ENCODE assay signal across 23 cellular contexts in the genomic region with DNA sequence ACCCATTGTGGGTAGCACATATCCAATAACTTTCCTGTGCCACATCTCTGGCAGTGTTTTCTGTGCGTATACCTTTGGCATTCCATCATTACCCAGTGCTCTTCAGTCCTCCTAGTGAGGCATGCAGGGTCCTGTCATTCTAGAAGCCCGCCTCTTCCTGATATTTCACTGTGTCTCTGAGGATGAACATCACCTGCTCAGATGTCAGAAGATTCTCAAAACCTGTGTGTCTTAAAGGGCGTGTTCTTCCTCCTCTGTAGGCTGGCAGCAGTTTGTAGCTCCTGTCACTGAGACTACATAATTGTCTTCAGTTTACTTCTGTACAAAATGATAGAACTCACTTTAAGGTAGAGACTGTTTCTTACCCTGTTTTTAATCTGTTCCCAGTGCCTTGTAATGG. TPM values are rescaled to one million over a fixed set of nuclear protein-coding genes. Genes with fewer than 3 reads are reported as not detected.
A peak's percentile ranks its signal among the peaks of the same experiment; 100 is the strongest.
DNase-seq lines count a peak whose midpoint lies in the region; ATAC-seq, FAIRE-seq and TF ChIP-seq lines count a peak whose summit lies in the region.
"Had no signal": no experiment of that assay in that cellular context is flagged by ENCODE, and none has a peak within 500 bp of the region (broad histone marks: within the 10 kb centered on the region; RNA-seq: fewer than 3 reads in every experiment).

No MANE protein-coding gene starts in this region.

- no peaks in the 10 kb centered on the region for H3K27me3 Mint-ChIP-seq in activated naive CD8-positive, alpha-beta T cell treated with anti-CD3 and anti-CD28 coated beads, Interleukin-2, amount 10 ng/mL, durations not matched to agents 7 days and 5 days
- no peaks in the 10 kb centered on the region for H3K27me3 Mint-ChIP-seq in activated naive CD8-positive, alpha-beta T cell treated with anti-CD3 and anti-CD28 coated beads for 36 hours
- H3K27me3 Mint-ChIP-seq in CD4-positive, CD25-positive, alpha-beta regulatory T cell, result no peaks in the 10 kb centered on the region
- no peaks in the 10 kb centered on the region for H3K27me3 Mint-ChIP-seq in stimulated activated naive B cell treated with anti-CD40 and anti-IgM and Interleukin-4, amounts not matched to agents 10 μg/mL and 1 μg/mL and 100 μg/mL, for 72 hours
- H3K27me3 Mint-ChIP-seq: CD4-positive, alpha-beta T cell had no signal

- H3K4me1 ChIP-seq in CD4-positive, CD25-positive, alpha-beta regulatory T cell (ENCODE audit: control insufficient read depth, insufficient read depth, low read length, poor library complexity, severe bottlenecking), result no peaks in the 10 kb centered on the region
- H3K4me1 ChIP-seq: BE2C, BLaER1, Caco-2 had no signal

- no peaks in the 10 kb centered on the region for H3K27me3 ChIP-seq in CD4-positive, CD25-positive, alpha-beta regulatory T cell (ENCODE audit: control insufficient read depth, insufficient read depth, low read length)
- H3K27me3 ChIP-seq: BE2C, BLaER1 had no signal

- peaks cover 28% of the 10 kb centered on the region for H3K36me3 Mint-ChIP-seq in activated naive CD8-positive, alpha-beta T cell treated with anti-CD3 and anti-CD28 coated beads, Interleukin-2, amount 10 ng/mL, durations not matched to agents 7 days and 5 days
- H3K36me3 Mint-ChIP-seq in activated naive CD8-positive, alpha-beta T cell treated with anti-CD3 and anti-CD28 coated beads for 36 hours, result peaks cover 24% of the 10 kb centered on the region
- peaks cover 49% of the 10 kb centered on the region for H3K36me3 Mint-ChIP-seq in CD4-positive, CD25-positive, alpha-beta regulatory T cell
- peaks cover 40 to 61% of the 10 kb centered on the region in 2 donors for H3K36me3 Mint-ChIP-seq in stimulated activated naive B cell treated with anti-CD40 and anti-IgM and Interleukin-4, amounts not matched to agents 10 μg/mL and 1 μg/mL and 100 μg/mL, for 72 hours

- FAIRE-seq in H54 (lab: Jason Lieb, UNC), result peak; percentile 82
- FAIRE-seq: A204.1, D721Med, G401.6, GM12891, GM19239 had no signal

- no peak for DNase-seq in activated naive CD8-positive, alpha-beta T cell treated with anti-CD3 and anti-CD28 coated beads, Interleukin-2, amount 10 ng/mL, durations not matched to agents 7 days and 5 days
- DNase-seq in activated naive CD8-positive, alpha-beta T cell treated with anti-CD3 and anti-CD28 coated beads for 36 hours, result no peak
- no peak for DNase-seq in CD4-positive, CD25-positive, alpha-beta regulatory T cell
- DNase-seq in H54 (ENCODE audit: insufficient read length, low spot score), result no peak
- no peak for DNase-seq in stimulated activated naive B cell treated with anti-CD40 and anti-IgM and Interleukin-4, amounts not matched to agents 10 μg/mL and 1 μg/mL and 100 μg/mL, for 72 hours
- DNase-seq: 8988T; ACHN; BE2C; Caco-2; Calu3; CD4-positive, alpha-beta T cell; CD8-positive, alpha-beta T cell; DMS79 treated with DMSO at 0.1 percent for 48 hours; GF-D8 had no signal

- peaks cover 29% of the 10 kb centered on the region for H3K36me3 ChIP-seq in CD4-positive, CD25-positive, alpha-beta regulatory T cell (ENCODE audit: control insufficient read depth, insufficient read depth, low read length)

- H3K4me1 Mint-ChIP-seq in activated naive CD8-positive, alpha-beta T cell treated with anti-CD3 and anti-CD28 coated beads, Interleukin-2, amount 10 ng/mL, durations not matched to agents 7 days and 5 days, result peaks cover 2% of the 10 kb centered on the region
- no peaks in the 10 kb centered on the region for H3K4me1 Mint-ChIP-seq in activated naive CD8-positive, alpha-beta T cell treated with anti-CD3 and anti-CD28 coated beads for 36 hours
- H3K4me1 Mint-ChIP-seq in CD4-positive, CD25-positive, alpha-beta regulatory T cell, result peaks cover 0 to 22% (median 10%) of the 10 kb centered on the region in 4 donors
- H3K4me1 Mint-ChIP-seq in stimulated activated naive B cell treated with anti-CD40 and anti-IgM and Interleukin-4, amounts not matched to agents 10 μg/mL and 1 μg/mL and 100 μg/mL, for 72 hours, result peaks cover 7 to 11% of the 10 kb centered on the region in 2 donors
- H3K4me1 Mint-ChIP-seq: CD14-positive monocyte had no signal

- ATAC-seq in activated naive CD8-positive, alpha-beta T cell treated with anti-CD3 and anti-CD28 coated beads, Interleukin-2, amount 10 ng/mL, durations not matched to agents 7 days and 5 days (ENCODE audit: low read depth), result no peak
- ATAC-seq in CD4-positive, CD25-positive, alpha-beta regulatory T cell (ENCODE audit: low read depth in 2 of 2), result no peak
- ATAC-seq in stimulated activated naive B cell treated with anti-CD40 and anti-IgM and Interleukin-4, amounts not matched to agents 10 μg/mL and 1 μg/mL and 100 μg/mL, for 72 hours (replicated peaks), result no peak
- ATAC-seq in HG03045 (IDR thresholded peaks at IDR 0.05; ENCODE audit: unreplicated experiment) (no peak), HG02840 (IDR thresholded peaks at IDR 0.05; ENCODE audit: low FRiP score, unreplicated experiment) (no peak)
- ATAC-seq: CD8-positive, alpha-beta T cell had no signal

- no peak overlapping the region for H3K4me3 Mint-ChIP-seq in activated naive CD8-positive, alpha-beta T cell treated with anti-CD3 and anti-CD28 coated beads, Interleukin-2, amount 10 ng/mL, durations not matched to agents 7 days and 5 days
- no peak overlapping the region for H3K4me3 Mint-ChIP-seq in activated naive CD8-positive, alpha-beta T cell treated with anti-CD3 and anti-CD28 coated beads for 36 hours
- H3K4me3 Mint-ChIP-seq in CD4-positive, CD25-positive, alpha-beta regulatory T cell, result no peak overlapping the region
- no peak overlapping the region for H3K4me3 Mint-ChIP-seq in stimulated activated naive B cell treated with anti-CD40 and anti-IgM and Interleukin-4, amounts not matched to agents 10 μg/mL and 1 μg/mL and 100 μg/mL, for 72 hours
- H3K4me3 Mint-ChIP-seq: CD14-positive monocyte; CD4-positive, alpha-beta T cell; CD8-positive, alpha-beta T cell had no signal

- peaks cover 7 to 14% of the 10 kb centered on the region in 2 experiments for H3K9me3 ChIP-seq in CD4-positive, CD25-positive, alpha-beta regulatory T cell (ENCODE audit: control insufficient read depth in 2 of 2, low read length in 2 of 2)
- H3K9me3 ChIP-seq: BE2C had no signal

- no peak overlapping the region for H3K27ac ChIP-seq in CD4-positive, CD25-positive, alpha-beta regulatory T cell (ENCODE audit: insufficient read depth, low read length, poor library complexity, severe bottlenecking)
- H3K27ac ChIP-seq: BLaER1 had no signal

- POLR2A ChIA-PET in activated naive CD8-positive, alpha-beta T cell treated with anti-CD3 and anti-CD28 coated beads, Interleukin-2, amount 10 ng/mL, durations not matched to agents 7 days and 5 days (lab: Charles Lee), result no interaction called here

- H3K27ac Mint-ChIP-seq in activated naive CD8-positive, alpha-beta T cell treated with anti-CD3 and anti-CD28 coated beads, Interleukin-2, amount 10 ng/mL, durations not matched to agents 7 days and 5 days, result peak overlapping the region; percentile 34
- H3K27ac Mint-ChIP-seq in activated naive CD8-positive, alpha-beta T cell treated with anti-CD3 and anti-CD28 coated beads for 36 hours, result no peak overlapping the region
- peak overlapping the region in 2 of 3 donors; percentile 27 to 36 for H3K27ac Mint-ChIP-seq in CD4-positive, CD25-positive, alpha-beta regulatory T cell
- H3K27ac Mint-ChIP-seq in stimulated activated naive B cell treated with anti-CD40 and anti-IgM and Interleukin-4, amounts not matched to agents 10 μg/mL and 1 μg/mL and 100 μg/mL, for 72 hours, result peak overlapping the region; percentile 10
- H3K27ac Mint-ChIP-seq: CD14-positive monocyte; CD4-positive, alpha-beta T cell; CD8-positive, alpha-beta T cell had no signal

- no peak overlapping the region for H3K4me3 ChIP-seq in CD4-positive, CD25-positive, alpha-beta regulatory T cell (ENCODE audit: low read depth, low read length)
- H3K4me3 ChIP-seq: BLaER1 had no signal

- peaks cover 6% of the 10 kb centered on the region for H3K9me3 Mint-ChIP-seq in activated naive CD8-positive, alpha-beta T cell treated with anti-CD3 and anti-CD28 coated beads, Interleukin-2, amount 10 ng/mL, durations not matched to agents 7 days and 5 days
- peaks cover 2% of the 10 kb centered on the region for H3K9me3 Mint-ChIP-seq in activated naive CD8-positive, alpha-beta T cell treated with anti-CD3 and anti-CD28 coated beads for 36 hours
- H3K9me3 Mint-ChIP-seq in CD4-positive, CD25-positive, alpha-beta regulatory T cell, result peaks cover 0 to 16% (median 2%) of the 10 kb centered on the region in 7 donors
- peaks cover 4 to 5% of the 10 kb centered on the region in 2 donors for H3K9me3 Mint-ChIP-seq in stimulated activated naive B cell treated with anti-CD40 and anti-IgM and Interleukin-4, amounts not matched to agents 10 μg/mL and 1 μg/mL and 100 μg/mL, for 72 hours
- H3K9me3 Mint-ChIP-seq: CD8-positive, alpha-beta T cell had no signal

- TF ChIP-seq POLR2A in H54 (IDR thresholded peaks at IDR 0.05; ENCODE audit: low read depth, low read length), result no peak

RNA-seq across cellular contexts. Expression of gene TEX29, which starts 56.9 kb away (rescaled TPM):
- total RNA-seq in activated naive CD8-positive, alpha-beta T cell treated with anti-CD3 and anti-CD28 coated beads, Interleukin-2, amount 10 ng/mL, durations not matched to agents 7 days and 5 days, result under 1 TPM; 0.51 to 0.80 TPM
- under 1 TPM in 1 of 2 experiments, not detected in 1; 0.46 TPM for total RNA-seq in activated naive CD8-positive, alpha-beta T cell treated with anti-CD3 and anti-CD28 coated beads for 36 hours
- total RNA-seq in CD4-positive, CD25-positive, alpha-beta regulatory T cell, result not detected
- not detected for polyA plus RNA-seq in CD4-positive, CD25-positive, alpha-beta regulatory T cell
- total RNA-seq: Caco-2, Calu3 had no signal
